ENCODE assay signal across 18 cellular contexts in the genomic region with DNA sequence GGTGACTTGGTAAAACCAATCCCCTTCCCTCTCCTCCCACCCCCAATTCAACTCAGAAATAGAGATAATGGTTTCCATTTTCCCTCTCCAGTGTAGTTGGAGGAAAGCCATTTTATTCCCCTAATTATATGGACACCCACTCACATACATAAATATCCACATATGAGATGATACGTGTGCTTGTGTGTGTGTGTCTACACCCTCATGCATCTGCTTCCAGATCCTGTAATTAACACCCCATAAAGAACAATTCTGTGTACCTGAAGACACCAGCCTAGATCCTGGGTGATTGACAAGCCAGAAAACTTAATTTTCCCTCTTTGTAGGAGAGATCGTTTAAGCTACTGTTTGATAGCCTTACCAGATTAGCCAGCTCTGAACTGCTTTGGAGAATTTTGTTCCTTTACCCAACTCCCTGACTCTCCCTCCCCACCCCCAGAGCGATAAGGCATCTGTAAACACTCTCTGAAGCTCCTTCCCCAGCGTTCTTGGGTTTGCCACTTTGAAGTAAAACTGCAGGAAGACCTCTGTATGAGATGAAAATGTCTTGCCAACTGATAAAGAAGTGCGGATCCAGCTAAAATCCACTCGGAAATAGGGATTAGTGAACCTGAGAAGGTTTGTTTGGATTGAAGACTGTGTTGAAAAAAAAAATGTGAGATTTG.
"Had no signal": no experiment of that assay in that cellular context is flagged by ENCODE, and none has a peak within 500 bp of the region (broad histone marks: within the 10 kb centered on the region; RNA-seq: fewer than 3 reads in every experiment).

No MANE protein-coding gene starts in this region.

- H3K9me3 Mint-ChIP-seq: activated CD4-positive, alpha-beta T cell treated with anti-CD3 and anti-CD28 coated beads, Interleukin-2, amount 10 ng/mL, durations not matched to agents 24 days and 14 days; activated CD8-positive, alpha-beta T cell treated with anti-CD3 and anti-CD28 coated beads for 36 hours; activated naive CD8-positive, alpha-beta T cell treated with anti-CD3 and anti-CD28 coated beads, Interleukin-2, amount 10 ng/mL, durations not matched to agents 7 days and 5 days; activated T-cell treated with anti-CD3 and anti-CD28 coated beads, Interleukin-2, amount 50 U/mL, for 24 hours; activated T-helper 2 cell treated with anti-CD3 and anti-CD28 coated beads, Interferon-gamma antibody, Interleukin-2, Interleukin-4, amounts not matched to agents 10 μg/mL and 5 μg/mL and 100 μg/mL, durations not matched to agents 14 hours and 24 hours and 36 hours had no signal

- H3K36me3 Mint-ChIP-seq: activated naive CD8-positive, alpha-beta T cell treated with anti-CD3 and anti-CD28 coated beads, Interleukin-2, amount 10 ng/mL, durations not matched to agents 7 days and 5 days; naive B cell had no signal

- H3K36me3 ChIP-seq: brain microvascular endothelial cell, neutrophil, sigmoid colon, tibial artery had no signal

- H3K4me1 Mint-ChIP-seq: naive B cell had no signal

- DNase-seq: activated CD4-positive, alpha-beta T cell treated with anti-CD3 and anti-CD28 coated beads, Interleukin-2, amount 10 ng/mL, durations not matched to agents 24 days and 14 days; activated CD8-positive, alpha-beta T cell treated with anti-CD3 and anti-CD28 coated beads for 36 hours; activated naive CD4-positive, alpha-beta T cell treated with Interleukin-2 at 50 U/mL for 16 hours; activated naive CD8-positive, alpha-beta T cell treated with anti-CD3 and anti-CD28 coated beads, Interleukin-2, amount 10 ng/mL, durations not matched to agents 7 days and 5 days; activated T-cell treated with anti-CD3 and anti-CD28 coated beads, Interleukin-2, amount 50 U/mL, for 24 hours; brain microvascular endothelial cell; central memory CD4-positive, alpha-beta T cell; hypothalamus; naive B cell; sigmoid colon; stimulated activated naive CD8-positive, alpha-beta T cell treated with anti-CD3 and anti-CD28 coated beads, Interleukin-15, Interleukin-2, amounts not matched to agents 100 U/mL and 50 U/mL, for 24 hours; substantia nigra; T-helper 1 cell; T-helper 9 cell; tibial artery had no signal

- H3K9me3 ChIP-seq: neutrophil, sigmoid colon, tibial artery had no signal

- H3K27me3 ChIP-seq: brain microvascular endothelial cell, sigmoid colon had no signal

- H3K4me1 ChIP-seq: sigmoid colon, tibial artery had no signal

- H3K27ac ChIP-seq: brain microvascular endothelial cell, neutrophil, sigmoid colon, tibial artery had no signal

- H3K4me3 Mint-ChIP-seq: activated CD4-positive, alpha-beta T cell treated with anti-CD3 and anti-CD28 coated beads, Interleukin-2, amount 10 ng/mL, durations not matched to agents 24 days and 14 days; activated CD8-positive, alpha-beta T cell treated with anti-CD3 and anti-CD28 coated beads for 36 hours; activated naive CD8-positive, alpha-beta T cell treated with anti-CD3 and anti-CD28 coated beads, Interleukin-2, amount 10 ng/mL, durations not matched to agents 7 days and 5 days; activated T-cell treated with anti-CD3 and anti-CD28 coated beads, Interleukin-2, amount 50 U/mL, for 24 hours; naive B cell had no signal

- H3K4me3 ChIP-seq: sigmoid colon, tibial artery had no signal

- H3K27ac Mint-ChIP-seq: activated CD4-positive, alpha-beta T cell treated with anti-CD3 and anti-CD28 coated beads, Interleukin-2, amount 10 ng/mL, durations not matched to agents 24 days and 14 days; activated CD8-positive, alpha-beta T cell treated with anti-CD3 and anti-CD28 coated beads for 36 hours; activated naive CD8-positive, alpha-beta T cell treated with anti-CD3 and anti-CD28 coated beads, Interleukin-2, amount 10 ng/mL, durations not matched to agents 7 days and 5 days; activated T-cell treated with anti-CD3 and anti-CD28 coated beads, Interleukin-2, amount 50 U/mL, for 24 hours; activated T-helper 2 cell treated with anti-CD3 and anti-CD28 coated beads, Interferon-gamma antibody, Interleukin-2, Interleukin-4, amounts not matched to agents 10 μg/mL and 5 μg/mL and 100 μg/mL, durations not matched to agents 14 hours and 24 hours and 36 hours; naive B cell had no signal

- ATAC-seq: activated CD8-positive, alpha-beta T cell treated with anti-CD3 and anti-CD28 coated beads for 36 hours; left lobe of liver; stimulated activated naive CD8-positive, alpha-beta T cell treated with anti-CD3 and anti-CD28 coated beads, Interleukin-15, Interleukin-2, amounts not matched to agents 100 U/mL and 50 U/mL, for 24 hours had no signal
